Comparison of ENCODE assay signal across 8 cellular contexts in the genomic region with DNA sequence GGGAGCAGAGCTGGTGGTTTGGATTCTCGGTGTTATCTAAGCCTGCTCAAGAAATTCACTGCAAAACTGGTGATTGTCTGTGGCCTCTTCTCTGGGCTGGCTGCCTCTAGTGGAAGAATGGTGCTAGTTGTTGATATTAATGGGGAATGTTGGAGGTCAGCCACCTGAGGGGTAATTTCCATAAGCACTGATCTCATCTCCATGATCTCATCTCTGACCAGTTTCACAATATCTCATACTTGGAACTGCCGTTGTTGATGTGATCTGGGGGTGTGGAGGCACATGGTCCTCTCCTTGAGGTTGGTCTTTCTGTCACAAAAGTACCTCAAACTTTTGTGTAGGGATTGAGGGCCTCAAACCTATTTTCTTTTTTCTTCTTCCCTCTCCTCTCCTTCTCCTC.
DNase-seq lines count a peak whose midpoint lies in the region; ATAC-seq and TF ChIP-seq lines count a peak whose summit lies in the region.

No MANE protein-coding gene starts in this region.

- H3K27me3 Mint-ChIP-seq in osteocyte (ENCODE audit: unreplicated experiment) (no peaks in the 10 kb centered on the region), CD14-positive monocyte (ENCODE audit: low read depth in 3 of 3) (no peaks in the 10 kb centered on the region)

- H3K4me3 Mint-ChIP-seq in osteocyte (ENCODE audit: unreplicated experiment) = no peak overlapping the region
- H3K4me3 Mint-ChIP-seq in CD14-positive monocyte = no peak overlapping the region

- H3K36me3 Mint-ChIP-seq in osteocyte (ENCODE audit: unreplicated experiment) (peaks cover 8% of the 10 kb centered on the region), CD14-positive monocyte (peaks cover 9 to 10% of the 10 kb centered on the region in 2 donors)

- intact Hi-C loops in colonic mucosa (cut with DNase I) = no loop called here
- intact Hi-C loops in CD14-positive monocyte (cut with micrococcal nuclease) = no loop called here

- H3K9me3 Mint-ChIP-seq in osteocyte (ENCODE audit: unreplicated experiment) (peaks cover 5% of the 10 kb centered on the region), CD14-positive monocyte (peaks cover 0 to 3% (median 0%) of the 10 kb centered on the region in 7 donors)

- no peak overlapping the region for H3K27ac Mint-ChIP-seq in osteocyte (ENCODE audit: unreplicated experiment)
- no peak overlapping the region for H3K27ac Mint-ChIP-seq in CD14-positive monocyte

- H3K9me3 ChIP-seq in colonic mucosa = no peaks in the 10 kb centered on the region

- peak; percentile 38; the same call in 1 of the 2 replicates for TF ChIP-seq CTCF in GM12874 (IDR thresholded peaks at IDR 0.05; ENCODE audit: insufficient read depth, low read depth, low read length)
- TF ChIP-seq CTCF in colonic mucosa (IDR thresholded peaks at IDR 0.05) = no peak
- TF ChIP-seq CTCF in osteocyte (IDR thresholded peaks at IDR 0.05) = peak; percentile 16
- TF ChIP-seq CTCF in CD14-positive monocyte (IDR thresholded peaks at IDR 0.05) = no peak

- H3K9ac ChIP-seq in colonic mucosa (ENCODE audit: low read depth in 2 of 2, low read length in 2 of 2) = no peak overlapping the region

- H3K4me3 ChIP-seq in colonic mucosa = no peak overlapping the region

- peak; percentile 33 for DNase-seq in HuH-7.5 (ENCODE audit: low spot score)
- DNase-seq in colonic mucosa = peak; percentile 19
- no peak for DNase-seq in osteocyte (ENCODE audit: extremely low spot score, unreplicated experiment)
- DNase-seq in CD14-positive monocyte (ENCODE audit: low spot score) = no peak
- no peak for DNase-seq in NCI-H2081 (lab: John Stamatoyannopoulos, UW)
- no peak for DNase-seq in GOT3 (lab: John Stamatoyannopoulos, UW)

- no peaks in the 10 kb centered on the region for H3K4me1 ChIP-seq in colonic mucosa

- ATAC-seq in GM21723 (IDR thresholded peaks at IDR 0.05; ENCODE audit: unreplicated experiment) = peak; percentile 64

- no peak overlapping the region for H3K27ac ChIP-seq in colonic mucosa

- no peaks in the 10 kb centered on the region for H3K36me3 ChIP-seq in colonic mucosa

- H3K27me3 ChIP-seq in colonic mucosa = no peaks in the 10 kb centered on the region

- H3K4me1 Mint-ChIP-seq in osteocyte (ENCODE audit: unreplicated experiment) = peaks cover 22% of the 10 kb centered on the region
- no peaks in the 10 kb centered on the region for H3K4me1 Mint-ChIP-seq in CD14-positive monocyte

Comparison
In these comparisons a context has a peak if more than half of its experiments do, and no peak if none do; other contexts are left out.
1. CTCF ChIP-seq: peak in GM12874 (single experiment) and osteocyte (single experiment); none in colonic mucosa (single experiment) and CD14-positive monocyte (single experiment).
2. DNase-seq: peak in HuH-7.5 (single experiment) and colonic mucosa (single experiment); none in osteocyte (single experiment), CD14-positive monocyte (single experiment), NCI-H2081 (0 of 2) and GOT3 (single experiment).